25 cellular contexts compared by ENCODE assay signal in the genomic region with DNA sequence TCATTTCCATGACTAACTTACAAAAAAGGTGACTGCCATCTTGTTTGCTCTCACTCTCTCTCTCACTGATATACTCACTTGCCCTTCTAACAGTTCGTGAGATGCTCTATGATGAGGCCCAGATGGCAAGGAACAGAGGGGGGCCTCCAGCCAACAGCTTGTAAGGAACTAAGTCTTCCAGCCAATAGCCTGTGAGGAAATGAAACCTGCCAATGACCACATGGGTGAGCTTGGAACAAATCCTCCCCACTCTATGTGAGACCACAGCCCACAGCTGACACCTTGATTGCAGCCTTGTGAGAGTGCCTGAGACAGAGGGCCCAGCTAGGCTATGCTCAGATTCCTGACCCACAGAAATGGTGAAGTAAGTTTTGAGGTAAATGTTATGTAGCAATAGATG.
"Had no signal": no experiment of that assay in that cellular context is flagged by ENCODE, and none has a peak within 500 bp of the region (broad histone marks: within the 10 kb centered on the region; RNA-seq: fewer than 3 reads in every experiment).

No MANE protein-coding gene starts in this region.

- ATAC-seq: effector memory CD8-positive, alpha-beta T cell; gastroesophageal sphincter; left colon; left ventricle myocardium superior; pancreas; right cardiac atrium had no signal

- H3K27ac ChIP-seq: epithelial cell of prostate, esophagus muscularis mucosa, gastroesophageal sphincter, hepatocyte, pancreas, stomach, thoracic aorta, transverse colon had no signal

- H3K36me3 ChIP-seq: esophagus muscularis mucosa, gastroesophageal sphincter, pancreas, stomach, thoracic aorta, transverse colon had no signal

- H3K9me3 ChIP-seq: esophagus muscularis mucosa, gastroesophageal sphincter, pancreas, stomach, thoracic aorta, transverse colon had no signal

- H2AFZ ChIP-seq: hepatocyte had no signal

- DNase-seq: effector memory CD8-positive, alpha-beta T cell; foreskin fibroblast; glutamatergic neuron; left colon; left ventricle myocardium superior; mesenchymal stem cell; naive B cell; occipital lobe; pancreas; right cardiac atrium; small intestine; stimulated activated CD4-positive, alpha-beta T cell treated with anti-CD3 and anti-CD28 coated beads, Interleukin-12 subunit alpha, Interleukin-12 subunit beta, amount 100 ng/mL, for 4 hours; stimulated activated CD4-positive, alpha-beta T cell treated with anti-CD3 and anti-CD28 coated beads, Interleukin-2, amount 100 ng/mL, for 48 hours; stomach; substantia nigra; transverse colon had no signal

- H3K4me3 ChIP-seq: esophagus muscularis mucosa, gastroesophageal sphincter, hepatocyte, lung, pancreas, stomach, thoracic aorta, transverse colon had no signal

- H3K27me3 Mint-ChIP-seq: dendritic cell treated with granulocyte-macrophage colony-stimulating factor and Interleukin-4, amounts not matched to agents 40 ng/mL and 50 ng/mL, for 4 days had no signal

- H3K9me3 Mint-ChIP-seq: dendritic cell treated with granulocyte-macrophage colony-stimulating factor and Interleukin-4, amounts not matched to agents 40 ng/mL and 50 ng/mL, for 4 days; nephron had no signal

- H3K27me3 ChIP-seq: esophagus muscularis mucosa, gastroesophageal sphincter, hepatocyte, pancreas, transverse colon had no signal

- H3K4me1 ChIP-seq: esophagus muscularis mucosa, gastroesophageal sphincter, pancreas, stomach, transverse colon had no signal

- H3K4me1 Mint-ChIP-seq: naive B cell had no signal

- H3K4me2 ChIP-seq: hepatocyte had no signal

- H3K4me3 Mint-ChIP-seq: dendritic cell treated with granulocyte-macrophage colony-stimulating factor and Interleukin-4, amounts not matched to agents 40 ng/mL and 50 ng/mL, for 4 days; effector memory CD8-positive, alpha-beta T cell; naive B cell; nephron had no signal

- H3K27ac Mint-ChIP-seq: dendritic cell treated with granulocyte-macrophage colony-stimulating factor and Interleukin-4, amounts not matched to agents 40 ng/mL and 50 ng/mL, for 4 days; effector memory CD8-positive, alpha-beta T cell; naive B cell; nephron; progenitor cell of endocrine pancreas had no signal
